Comparison of ENCODE assay signal across 1 cellular context in the genomic region with DNA sequence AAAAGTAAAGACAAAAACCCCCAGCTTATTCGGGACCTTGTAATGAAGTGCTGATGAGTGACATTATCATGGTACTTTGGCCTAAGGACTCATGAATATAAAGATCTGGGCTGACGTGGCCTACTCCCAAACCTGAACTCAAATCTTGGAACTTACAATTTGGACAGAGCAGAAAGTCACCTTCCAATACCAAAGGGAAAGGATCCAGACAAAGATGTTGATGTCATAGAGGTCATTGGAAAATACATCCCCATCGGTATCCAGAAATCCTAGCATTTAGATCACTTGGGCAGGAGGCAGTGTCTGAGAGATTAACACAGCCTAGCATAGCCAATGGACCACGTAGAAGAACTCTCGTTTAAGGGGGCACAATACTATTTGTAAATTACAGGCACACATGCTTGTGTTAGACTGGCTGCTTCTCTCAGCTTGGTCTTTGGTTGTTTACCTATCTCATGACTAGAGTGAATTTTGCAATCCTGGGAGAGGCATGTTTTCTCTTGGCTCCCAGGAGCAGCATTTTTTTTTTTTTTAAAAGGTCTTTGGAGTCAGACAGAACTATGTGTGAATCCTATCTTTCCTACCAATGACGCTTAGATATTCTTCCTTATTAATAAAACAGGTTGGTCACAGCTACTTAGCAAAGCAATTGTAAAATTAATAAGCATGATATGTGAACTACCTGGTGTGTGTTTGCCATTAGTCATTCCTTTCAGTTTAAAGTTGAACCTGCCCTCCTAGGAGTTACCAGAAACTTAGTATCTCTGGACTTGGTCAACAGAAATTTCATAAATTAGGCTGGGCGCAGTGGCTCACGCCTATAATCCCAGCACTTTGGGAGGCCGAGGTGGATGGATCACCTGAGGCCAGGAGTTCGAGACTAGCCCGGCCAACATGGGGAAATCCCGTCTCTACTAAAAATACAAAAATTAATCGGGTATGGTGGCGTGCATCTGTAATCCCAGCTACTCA.
TF ChIP-seq lines count a peak whose summit lies in the region.

No MANE protein-coding gene starts in this region.

TF ChIP-seq in IMR-90, 13 proteins besides CTCF, POLR2A, EP300 and RAD21:
- 0 out of 2 replicates have a peak, but pooled peaks have one; percentile 6 for TF ChIP-seq CEBPB (IDR thresholded peaks at IDR 0.05; ENCODE audit: low read depth, low read length)
- TF ChIP-seq MXI1 (IDR thresholded peaks at IDR 0.05; ENCODE audit: borderline replicate concordance, low read depth, low read length), result no peak
- TF ChIP-seq RFX5 (IDR thresholded peaks at IDR 0.05; ENCODE audit: low read depth, low read length), result no peak
- TF ChIP-seq MAZ (IDR thresholded peaks at IDR 0.05; ENCODE audit: borderline replicate concordance, low read depth, low read length), result no peak
- no peak for TF ChIP-seq BHLHE40 (IDR thresholded peaks at IDR 0.05; ENCODE audit: low read depth, low read length)
- no peak for TF ChIP-seq FOS (IDR thresholded peaks at IDR 0.05; ENCODE audit: low read depth, low read length)
- TF ChIP-seq SMC3 (IDR thresholded peaks at IDR 0.05; ENCODE audit: low read depth, low read length), result no peak
